8 cellular contexts compared by ENCODE assay signal in the genomic region with DNA sequence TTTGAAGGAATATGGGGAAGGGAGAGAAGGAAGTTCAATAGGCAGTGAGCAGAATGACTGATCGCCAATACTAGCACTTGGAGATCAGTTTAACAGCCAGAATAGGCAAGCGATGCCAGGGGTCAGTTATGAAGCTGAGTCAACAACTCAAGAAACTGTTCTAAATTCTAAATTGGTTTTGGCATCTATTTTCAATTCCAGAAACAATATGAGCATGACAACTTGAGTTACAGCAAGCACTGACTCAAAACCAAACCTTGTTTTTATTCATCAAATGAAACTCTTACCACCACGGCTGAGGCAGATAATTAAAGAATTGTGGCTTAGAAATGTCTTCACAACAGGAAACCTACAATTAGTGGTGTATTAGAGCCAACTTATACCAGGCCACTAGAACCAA.
DNase-seq lines count a peak whose midpoint lies in the region; ATAC-seq and TF ChIP-seq lines count a peak whose summit lies in the region.

No MANE protein-coding gene starts in this region.

- H3K4me3 ChIP-seq in skeletal muscle cell (ENCODE audit: low read depth, low read length): no peak overlapping the region

- peaks cover 4% of the 10 kb centered on the region for H3K9me3 Mint-ChIP-seq in activated naive CD8-positive, alpha-beta T cell treated with anti-CD3 and anti-CD28 coated beads, Interleukin-2, amount 10 ng/mL, durations not matched to agents 7 days and 5 days
- no peaks in the 10 kb centered on the region for H3K9me3 Mint-ChIP-seq in nephron progenitor cell

- H3K27me3 Mint-ChIP-seq in activated naive CD8-positive, alpha-beta T cell treated with anti-CD3 and anti-CD28 coated beads, Interleukin-2, amount 10 ng/mL, durations not matched to agents 7 days and 5 days: no peaks in the 10 kb centered on the region
- no peaks in the 10 kb centered on the region for H3K27me3 Mint-ChIP-seq in nephron progenitor cell (ENCODE audit: low read depth, poor library complexity)

- POLR2A ChIA-PET in activated naive CD8-positive, alpha-beta T cell treated with anti-CD3 and anti-CD28 coated beads, Interleukin-2, amount 10 ng/mL, durations not matched to agents 7 days and 5 days (lab: Charles Lee): interaction anchor here (0.6 kb wide), 1 partner anchor 222 kb away, joined by 3 read pairs; no protein-coding TSS in a partner anchor

- peaks cover 33% of the 10 kb centered on the region for H3K36me3 Mint-ChIP-seq in activated naive CD8-positive, alpha-beta T cell treated with anti-CD3 and anti-CD28 coated beads, Interleukin-2, amount 10 ng/mL, durations not matched to agents 7 days and 5 days
- peaks cover 4% of the 10 kb centered on the region for H3K36me3 Mint-ChIP-seq in nephron progenitor cell (ENCODE audit: low read depth)

- peaks cover 18% of the 10 kb centered on the region for H3K4me1 Mint-ChIP-seq in activated naive CD8-positive, alpha-beta T cell treated with anti-CD3 and anti-CD28 coated beads, Interleukin-2, amount 10 ng/mL, durations not matched to agents 7 days and 5 days
- no peaks in the 10 kb centered on the region for H3K4me1 Mint-ChIP-seq in nephron progenitor cell

- DNase-seq in stimulated activated naive CD4-positive, alpha-beta T cell treated with Interleukin-2 at 50 U/mL for 16 hours (lab: John Stamatoyannopoulos, UW): peak; percentile 25
- DNase-seq in stimulated activated naive CD4-positive, alpha-beta T cell (lab: John Stamatoyannopoulos, UW): no peak
- DNase-seq in activated naive CD8-positive, alpha-beta T cell treated with anti-CD3 and anti-CD28 coated beads, Interleukin-2, amount 10 ng/mL, durations not matched to agents 7 days and 5 days: no peak
- DNase-seq in skeletal muscle cell (ENCODE audit: low read depth) (peak; percentile 24), NCI-H526 (lab: John Stamatoyannopoulos, UW) (no peak), nephron progenitor cell (no peak), DMS 273 treated with DMSO at 0.1 percent for 48 hours (lab: John Stamatoyannopoulos, UW) (no peak)

- peak overlapping the region; percentile 50 for H3K27ac Mint-ChIP-seq in activated naive CD8-positive, alpha-beta T cell treated with anti-CD3 and anti-CD28 coated beads, Interleukin-2, amount 10 ng/mL, durations not matched to agents 7 days and 5 days
- H3K27ac Mint-ChIP-seq in nephron progenitor cell: no peak overlapping the region

- ATAC-seq in HG03039 (IDR thresholded peaks at IDR 0.05; ENCODE audit: unreplicated experiment): peak; percentile 66
- peak; percentile 72 for ATAC-seq in activated naive CD8-positive, alpha-beta T cell treated with anti-CD3 and anti-CD28 coated beads, Interleukin-2, amount 10 ng/mL, durations not matched to agents 7 days and 5 days (ENCODE audit: low read depth)

- peak overlapping the region; percentile 50 for H3K4me3 Mint-ChIP-seq in activated naive CD8-positive, alpha-beta T cell treated with anti-CD3 and anti-CD28 coated beads, Interleukin-2, amount 10 ng/mL, durations not matched to agents 7 days and 5 days
- no peak overlapping the region for H3K4me3 Mint-ChIP-seq in nephron progenitor cell

- no peak for TF ChIP-seq CTCF in nephron progenitor cell (IDR thresholded peaks at IDR 0.05)

Comparison
In these comparisons a context has a peak if more than half of its experiments do, and no peak if none do; other contexts are left out.
1. DNase-seq: peak in stimulated activated naive CD4-positive, alpha-beta T cell treated with Interleukin-2 at 50 U/mL for 16 hours (single experiment) and skeletal muscle cell (single experiment); none in stimulated activated naive CD4-positive, alpha-beta T cell (0 of 6), activated naive CD8-positive, alpha-beta T cell treated with anti-CD3 and anti-CD28 coated beads, Interleukin-2, amount 10 ng/mL, durations not matched to agents 7 days and 5 days (single experiment), NCI-H526 (0 of 2), nephron progenitor cell (single experiment) and DMS 273 treated with DMSO at 0.1 percent for 48 hours (single experiment).